In genomic region chr7:159031750-159032149, GRCh38 we compare ENCODE assay signal across 18 cellular contexts.
A peak's percentile ranks its signal among the peaks of the same experiment; 100 is the strongest.
DNase-seq lines count a peak whose midpoint lies in the region; FAIRE-seq and TF ChIP-seq lines count a peak whose summit lies in the region.
"Had no signal": no experiment of that assay in that cellular context is flagged by ENCODE, and none has a peak within 500 bp of the region (broad histone marks: within the 10 kb centered on the region; RNA-seq: fewer than 3 reads in every experiment).

No MANE protein-coding gene starts in this region.

- POLR2A ChIA-PET in H1 (lab: Charles Lee; ENCODE audit: partially characterized antibody), result interaction anchor here (1.8 kb wide), 1 partner anchor 111 kb away, joined by 4 read pairs; no protein-coding TSS in a partner anchor

- no peak overlapping the region for H3K9ac ChIP-seq in H1 (replicated peaks in 1 of 4; ENCODE audit: extremely low read depth in 1 of 4, low read depth in 3 of 4, low read length in 3 of 4)
- H3K9ac ChIP-seq: SK-N-SH had no signal

- H3K36me3 ChIP-seq in H1 (ENCODE audit: control insufficient read depth in 2 of 4, insufficient read depth in 4 of 4, low read length in 3 of 4) (no peaks in the 10 kb centered on the region; a peak in 1 of 8 replicates), transverse colon (no peaks in the 10 kb centered on the region)

- H2AK5ac ChIP-seq in H1 (ENCODE audit: low read depth, low read length), result no peak overlapping the region

- no peak for TF ChIP-seq EP300 in H1 (IDR thresholded peaks at IDR 0.05; ENCODE audit: borderline replicate concordance in 1 of 2, low read depth in 2 of 2, low read length in 2 of 2)
- TF ChIP-seq EP300 in transverse colon (IDR thresholded peaks at IDR 0.05; ENCODE audit: low read depth), result no peak

- no peak overlapping the region for H4K5ac ChIP-seq in H1 (ENCODE audit: insufficient read length, low read depth, low read length)

- peak; percentile 6 for DNase-seq in activated T-cell treated with anti-CD3 and anti-CD28 coated beads, Interleukin-2, amount 50 U/mL, for 1 hour
- DNase-seq in activated T-cell treated with anti-CD3 and anti-CD28 coated beads, Interleukin-2, amount 50 U/mL, for 24 hours, result no peak
- DNase-seq in H1 (ENCODE audit: low read depth in 1 of 2, low spot score in 2 of 2) (no peak), nephron progenitor cell (no peak), transverse colon (peak; percentile 6), KG1 (lab: John Stamatoyannopoulos, UW) (no peak), DMS79 treated with DMSO at 0.1 percent for 48 hours (lab: John Stamatoyannopoulos, UW) (no peak)
- no peak for DNase-seq in stimulated activated naive CD4-positive, alpha-beta T cell (lab: John Stamatoyannopoulos, UW)
- DNase-seq: activated CD4-positive, alpha-beta T cell treated with anti-CD3 and anti-CD28 coated beads, Interleukin-2, amount 10 ng/mL, durations not matched to agents 7 days and 5 days; CD4-positive, CD25-positive, alpha-beta regulatory T cell; central memory CD4-positive, alpha-beta T cell; DMS79; effector memory CD4-positive, alpha-beta T cell; naive B cell; NCI-H69; SK-N-SH had no signal

- WGBS in H1 (ENCODE audit: extremely low coverage in 1 of 2, insufficient coverage in 1 of 2, insufficient read length in 1 of 2, insufficient replicate concordance in 2 of 2, low coverage in 1 of 2, low lambda C conversion rate in 2 of 2, missing lambda C conversion rate in 1 of 2), 2 experiments, result 96% methylated on average over 13 of the region's 17 CpGs; no CpG with 5 or more reads in 1 of the 2 experiments
- WGBS in transverse colon (ENCODE audit: low coverage in 1 of 2), 2 donors, result 93% methylated on average over 17 of the region's 17 CpGs; no CpG with 5 or more reads in 1 of the 2 donors

- H3K27me3 Mint-ChIP-seq in activated T-cell treated with anti-CD3 and anti-CD28 coated beads, Interleukin-2, amount 50 U/mL, for 24 hours, result peaks cover 54% of the 10 kb centered on the region
- H3K27me3 Mint-ChIP-seq in nephron progenitor cell (ENCODE audit: low read depth, poor library complexity), result peaks cover 17% of the 10 kb centered on the region

- no peak overlapping the region for H4K8ac ChIP-seq in H1 (ENCODE audit: extremely low read depth, insufficient read depth, low read length)

- no peak overlapping the region for H3K56ac ChIP-seq in H1 (replicated peaks; ENCODE audit: insufficient read length, low read depth, low read length)

- FAIRE-seq in H1 (lab: Jason Lieb, UNC), result no peak
- FAIRE-seq: A204.1 had no signal

- H2BK12ac ChIP-seq in H1 (ENCODE audit: low read depth, low read length), result no peak overlapping the region

- no peak overlapping the region for H2AFZ ChIP-seq in H1 (ENCODE audit: low read length)

- H3K27ac Mint-ChIP-seq in activated T-cell treated with anti-CD3 and anti-CD28 coated beads, Interleukin-2, amount 50 U/mL, for 24 hours, result no peak overlapping the region
- peak overlapping the region; percentile 64 for H3K27ac Mint-ChIP-seq in nephron progenitor cell
- H3K27ac Mint-ChIP-seq: activated CD4-positive, alpha-beta T cell treated with anti-CD3 and anti-CD28 coated beads, Interleukin-2, amount 10 ng/mL, durations not matched to agents 7 days and 5 days; activated T-helper 1 cell treated with anti-CD3 and anti-CD28 coated beads, Interleukin-12 subunit alpha, Interleukin-12 subunit beta, Interleukin-2, Interleukin-4 antibody, amounts not matched to agents 30 ng/mL and 10 ng/mL and 1 ng/mL, durations not matched to agents 14 hours and 24 hours and 36 hours; naive B cell had no signal

- H3K27me3 ChIP-seq in H1 (replicated peaks in 1 of 4; ENCODE audit: control insufficient read depth in 3 of 4, extremely low read depth in 1 of 4, insufficient read depth in 3 of 4, low read length in 3 of 4), result peaks cover 0 to 3% (median 2%) of the 10 kb centered on the region in 4 experiments; a peak in 3 of 7 replicates
- H3K27me3 ChIP-seq in transverse colon, result peaks cover 16% of the 10 kb centered on the region

- no peaks in the 10 kb centered on the region for H3K79me1 ChIP-seq in H1 (ENCODE audit: low read depth, low read length)

- no peaks in the 10 kb centered on the region for H3K79me2 ChIP-seq in H1 (ENCODE audit: control insufficient read depth in 1 of 2, insufficient read depth in 2 of 2, low read length in 2 of 2)

- H3K23me2 ChIP-seq in H1 (ENCODE audit: low read depth, low read length), result peaks cover 11% of the 10 kb centered on the region; the same call in 1 of the 2 replicates

- no peaks in the 10 kb centered on the region for H4K20me1 ChIP-seq in H1 (replicated peaks in 1 of 2; ENCODE audit: control insufficient read depth in 1 of 2, insufficient read depth in 2 of 2, low read length in 2 of 2)

- peak overlapping the region; percentile 64 to 90 for H3K4me2 ChIP-seq in H1 (ENCODE audit: insufficient read depth in 1 of 2, low read depth in 2 of 2, low read length in 2 of 2)
- H3K4me2 ChIP-seq: SK-N-SH had no signal

- no peak overlapping the region for H3K4ac ChIP-seq in H1 (replicated peaks; ENCODE audit: insufficient read length, low read depth, low read length)

- H3K9me3 ChIP-seq in H1 (ENCODE audit: insufficient read depth in 2 of 2, low read depth in 1 of 2, low read length in 1 of 2), result no peaks in the 10 kb centered on the region
- H3K9me3 ChIP-seq in transverse colon, result no peaks in the 10 kb centered on the region
- H3K9me3 ChIP-seq: SK-N-SH had no signal

- H3K27ac ChIP-seq in H1 (ENCODE audit: low read depth, low read length) (no peak overlapping the region), transverse colon (peak overlapping the region in 1 of 4 donors; percentile 44)

- H3K36me3 Mint-ChIP-seq in activated T-cell treated with anti-CD3 and anti-CD28 coated beads, Interleukin-2, amount 50 U/mL, for 24 hours (ENCODE audit: low read depth), result no peaks in the 10 kb centered on the region
- H3K36me3 Mint-ChIP-seq in nephron progenitor cell (ENCODE audit: low read depth), result no peaks in the 10 kb centered on the region
- H3K36me3 Mint-ChIP-seq: CD4-positive, CD25-positive, alpha-beta regulatory T cell; naive B cell had no signal

- peaks cover 10% of the 10 kb centered on the region for H3K4me1 Mint-ChIP-seq in activated T-cell treated with anti-CD3 and anti-CD28 coated beads, Interleukin-2, amount 50 U/mL, for 24 hours (ENCODE audit: low read depth)
- H3K4me1 Mint-ChIP-seq in nephron progenitor cell, result peaks cover 84% of the 10 kb centered on the region

- TF ChIP-seq CTCF in H1 (IDR thresholded peaks at IDR 0.05; ENCODE audit: control extremely low read depth in 1 of 3, insufficient read depth in 1 of 3, low read depth in 1 of 3, low read length in 3 of 3) (no peak), nephron progenitor cell (IDR thresholded peaks at IDR 0.05) (no peak), transverse colon (IDR thresholded peaks at IDR 0.05) (no peak)

- H2BK20ac ChIP-seq in H1 (ENCODE audit: low read length), result no peak overlapping the region

- no peak overlapping the region for H2BK5ac ChIP-seq in H1 (ENCODE audit: low read depth, low read length)

- no peak overlapping the region for H3K4me3 Mint-ChIP-seq in activated T-cell treated with anti-CD3 and anti-CD28 coated beads, Interleukin-2, amount 50 U/mL, for 24 hours
- peak overlapping the region; percentile 67 for H3K4me3 Mint-ChIP-seq in nephron progenitor cell
- H3K4me3 Mint-ChIP-seq: activated CD4-positive, alpha-beta T cell treated with anti-CD3 and anti-CD28 coated beads, Interleukin-2, amount 10 ng/mL, durations not matched to agents 7 days and 5 days; activated T-helper 1 cell treated with anti-CD3 and anti-CD28 coated beads, Interleukin-12 subunit alpha, Interleukin-12 subunit beta, Interleukin-2, Interleukin-4 antibody, amounts not matched to agents 30 ng/mL and 10 ng/mL and 1 ng/mL, durations not matched to agents 14 hours and 24 hours and 36 hours had no signal

- H3K23ac ChIP-seq in H1 (ENCODE audit: insufficient read length), result no peak overlapping the region

- intact Hi-C loops in transverse colon (cut with DNase I; ENCODE audit: low total_unique reads), result no loop called here

- no peak overlapping the region for H4K91ac ChIP-seq in H1 (replicated peaks; ENCODE audit: insufficient read length, low read length)

- no peak overlapping the region for H3K14ac ChIP-seq in H1 (ENCODE audit: insufficient read length)

- no peak for TF ChIP-seq RAD21 in H1 (IDR thresholded peaks at IDR 0.05 in 1 of 2, conservative IDR thresholded peaks at IDR 0.05 in 1 of 2; ENCODE audit: low read depth in 2 of 2, low read length in 2 of 2)

- H3K4me1 ChIP-seq in H1 (replicated peaks in 1 of 4; ENCODE audit: control insufficient read depth in 3 of 4, insufficient read depth in 4 of 4, low read length in 3 of 4), result peaks cover 0 to 15% (median 8%) of the 10 kb centered on the region in 4 experiments; a peak in 5 of 7 replicates
- H3K4me1 ChIP-seq in transverse colon, result peaks cover 0 to 20% (median 8%) of the 10 kb centered on the region in 4 donors

- H3K4me3 ChIP-seq in H1 (ENCODE audit: extremely low read depth in 1 of 4, insufficient read depth in 2 of 4, low read depth in 3 of 4, low read length in 4 of 4), result peak overlapping the region in 1 of 4 experiments; percentile 74; a peak in 2 of 8 replicates
- H3K4me3 ChIP-seq in transverse colon, result no peak overlapping the region

- CTCF ChIA-PET in H1 (lab: Charles Lee; ENCODE audit: partially characterized antibody), result interaction anchor here (0.6 to 4.0 kb wide), 9 partner anchors 10 to 207 kb away, joined by 3 to 15 read pairs (median 4); no protein-coding TSS in a partner anchor

- TF ChIP-seq POLR2A in H1 (IDR thresholded peaks at IDR 0.05; ENCODE audit: control extremely low read depth in 1 of 2, low read depth in 2 of 2, low read length in 2 of 2) (no peak), transverse colon (IDR thresholded peaks at IDR 0.05) (no peak)

- no peak overlapping the region for H2BK120ac ChIP-seq in H1 (replicated peaks; ENCODE audit: low read depth, low read length)

- H2BK15ac ChIP-seq in H1 (ENCODE audit: low read length), result no peak overlapping the region

- in situ Hi-C loops in transverse colon (cut with MboI; ENCODE audit: low pct_ligation_motif_present in 1 of 4, low pct_unique_long_range_greater_than_20kb in 1 of 4, low sequenced_read_pairs in 3 of 4), result no loop called here

- no peaks in the 10 kb centered on the region for H3K9me3 Mint-ChIP-seq in activated T-cell treated with anti-CD3 and anti-CD28 coated beads, Interleukin-2, amount 50 U/mL, for 24 hours
- no peaks in the 10 kb centered on the region for H3K9me3 Mint-ChIP-seq in nephron progenitor cell
- H3K9me3 Mint-ChIP-seq: activated CD4-positive, alpha-beta T cell treated with anti-CD3 and anti-CD28 coated beads, Interleukin-2, amount 10 ng/mL, durations not matched to agents 7 days and 5 days; activated T-helper 1 cell treated with anti-CD3 and anti-CD28 coated beads, Interleukin-12 subunit alpha, Interleukin-12 subunit beta, Interleukin-2, Interleukin-4 antibody, amounts not matched to agents 30 ng/mL and 10 ng/mL and 1 ng/mL, durations not matched to agents 14 hours and 24 hours and 36 hours had no signal

- H3K18ac ChIP-seq in H1 (ENCODE audit: extremely low read depth, low read length), result no peak overlapping the region

TF ChIP-seq in H1, 55 proteins besides CTCF, POLR2A, EP300 and RAD21 (continues in another document):
- no peak for TF ChIP-seq SP2 (IDR thresholded peaks at IDR 0.05; ENCODE audit: low read length)
- no peak for TF ChIP-seq FOSL1 (IDR thresholded peaks at IDR 0.05; ENCODE audit: insufficient read depth, low read depth, low read length)
- no peak for TF ChIP-seq MAFK (IDR thresholded peaks at IDR 0.05; ENCODE audit: low read depth, low read length)
- TF ChIP-seq TBP (IDR thresholded peaks at IDR 0.05; ENCODE audit: low read depth, low read length), result no peak

Comparison
In these comparisons a context has a peak if more than half of its experiments do, and no peak if none do; other contexts are left out.
1. DNase-seq: peak in activated T-cell treated with anti-CD3 and anti-CD28 coated beads, Interleukin-2, amount 50 U/mL, for 1 hour (single experiment) and transverse colon (single experiment); none in activated T-cell treated with anti-CD3 and anti-CD28 coated beads, Interleukin-2, amount 50 U/mL, for 24 hours (single experiment), H1 (0 of 2), nephron progenitor cell (single experiment), KG1 (single experiment), stimulated activated naive CD4-positive, alpha-beta T cell (0 of 6) and DMS79 treated with DMSO at 0.1 percent for 48 hours (single experiment).